In the genomic region with DNA sequence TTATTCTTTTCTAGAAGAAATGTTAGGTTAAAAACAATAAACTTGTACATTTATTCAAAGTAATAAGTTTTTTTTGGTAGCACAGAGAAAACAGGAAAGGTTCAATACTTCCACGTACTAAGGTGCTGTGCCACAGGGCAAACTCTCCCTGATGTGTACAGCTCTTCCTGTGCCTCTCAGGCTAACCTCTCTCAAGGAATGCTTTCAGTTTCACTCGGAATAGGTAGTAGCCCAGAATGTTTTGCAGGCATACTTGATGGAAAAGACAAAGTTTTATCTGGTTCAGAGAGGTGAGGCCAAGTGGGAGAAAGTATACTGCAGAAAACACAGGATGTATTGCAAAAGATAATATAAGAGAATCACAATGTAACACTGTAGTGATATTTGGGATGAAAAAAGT, we compare ENCODE assay signal across 22 cellular contexts.
DNase-seq lines count a peak whose midpoint lies in the region; ATAC-seq, FAIRE-seq and TF ChIP-seq lines count a peak whose summit lies in the region.
"Had no signal": no experiment of that assay in that cellular context is flagged by ENCODE, and none has a peak within 500 bp of the region (broad histone marks: within the 10 kb centered on the region; RNA-seq: fewer than 3 reads in every experiment).

No MANE protein-coding gene starts in this region.

- H3K9me2 ChIP-seq in GM23338 (ENCODE audit: insufficient read depth) = peaks cover 5% of the 10 kb centered on the region

- H3K36me3 ChIP-seq in GM23338 (ENCODE audit: insufficient read depth) = no peaks in the 10 kb centered on the region; the same call in 1 of the 2 replicates
- H3K36me3 ChIP-seq in gastroesophageal sphincter = no peaks in the 10 kb centered on the region
- no peaks in the 10 kb centered on the region for H3K36me3 ChIP-seq in thoracic aorta

- no peak for DNase-seq in GM23338 (ENCODE audit: low spot score)
- no peak for DNase-seq in mesothelial cell of epicardium (ENCODE audit: low spot score in 2 of 2, unreplicated experiment in 2 of 2)
- no peak for DNase-seq in thoracic aorta (ENCODE audit: low spot score)
- DNase-seq in GM19240 (ENCODE audit: insufficient read length, low spot score) = no peak
- DNase-seq in HTR-8/SVneo (ENCODE audit: insufficient read length, low spot score) = no peak
- DNase-seq in activated naive CD4-positive, alpha-beta T cell treated with anti-CD3 and anti-CD28 coated beads for 36 hours = no peak
- DNase-seq: BE2C, EL, GF-D8, GOT3, HCEC 1CT, NCI-H1417, NCI-H1694 treated with DMSO at 0.1 percent for 48 hours, NCI-H2081 treated with DMSO at 0.1 percent for 48 hours, NCI-H446 treated with DMSO at 0.1 percent for 48 hours, NCI-H526 treated with DMSO at 0.1 percent for 48 hours had no signal

- no peak overlapping the region for H2AFZ ChIP-seq in GM23338

- no peak for ATAC-seq in GM23338
- ATAC-seq in gastroesophageal sphincter = no peak
- no peak for ATAC-seq in thoracic aorta (ENCODE audit: insufficient number of reproducible peaks, low FRiP score, low read depth)
- no peak for ATAC-seq in HG02870 (IDR thresholded peaks at IDR 0.05; ENCODE audit: unreplicated experiment)
- ATAC-seq: A549, Right ventricle myocardium inferior had no signal

- CTCF ChIA-PET in activated naive CD4-positive, alpha-beta T cell treated with anti-CD3 and anti-CD28 coated beads for 36 hours (lab: Charles Lee) = no interaction called here

- H3K9me3 Mint-ChIP-seq in GM23338 (no peaks in the 10 kb centered on the region), mesothelial cell of epicardium (no peaks in the 10 kb centered on the region)
- no peaks in the 10 kb centered on the region for H3K9me3 Mint-ChIP-seq in activated naive CD4-positive, alpha-beta T cell treated with anti-CD3 and anti-CD28 coated beads for 36 hours

- H3K4me3 Mint-ChIP-seq in GM23338 = no peak overlapping the region
- H3K4me3 Mint-ChIP-seq in mesothelial cell of epicardium = no peak overlapping the region
- H3K4me3 Mint-ChIP-seq in activated naive CD4-positive, alpha-beta T cell treated with anti-CD3 and anti-CD28 coated beads for 36 hours = no peak overlapping the region

- WGBS in gastroesophageal sphincter (ENCODE audit: low coverage in 1 of 2), 2 donors = 45 to 70% methylated on average over 2 of the region's 2 CpGs

- H3K27me3 ChIP-seq in GM23338 (ENCODE audit: insufficient read depth) (no peaks in the 10 kb centered on the region), gastroesophageal sphincter (no peaks in the 10 kb centered on the region), thoracic aorta (replicated peaks; ENCODE audit: insufficient read depth) (no peaks in the 10 kb centered on the region)
- H3K27me3 ChIP-seq: BE2C, SJSA1 had no signal

- H3K27ac ChIP-seq in GM23338 (ENCODE audit: low read depth) = no peak overlapping the region
- peak overlapping the region in 3 of 4 donors; percentile 22 to 79 (median 23) for H3K27ac ChIP-seq in gastroesophageal sphincter
- H3K27ac ChIP-seq in thoracic aorta = peak overlapping the region; percentile 10 to 30
- H3K27ac ChIP-seq: A549, HL-60, SJSA1 had no signal

- peak overlapping the region; percentile 39; the same call in 1 of the 2 replicates for H3K27ac Mint-ChIP-seq in GM23338
- H3K27ac Mint-ChIP-seq in mesothelial cell of epicardium = peak overlapping the region; percentile 30
- no peak overlapping the region for H3K27ac Mint-ChIP-seq in activated naive CD4-positive, alpha-beta T cell treated with anti-CD3 and anti-CD28 coated beads for 36 hours

- TF ChIP-seq EP300 in gastroesophageal sphincter (IDR thresholded peaks at IDR 0.05) = no peak

- FAIRE-seq in HTR-8/SVneo (lab: Jason Lieb, UNC) = no peak
- FAIRE-seq: A549 had no signal

- no peaks in the 10 kb centered on the region for H3K9me3 ChIP-seq in gastroesophageal sphincter
- no peaks in the 10 kb centered on the region for H3K9me3 ChIP-seq in thoracic aorta
- H3K9me3 ChIP-seq: A549, BE2C, SJSA1 had no signal

- no peaks in the 10 kb centered on the region for H4K20me1 ChIP-seq in GM23338 (replicated peaks; ENCODE audit: insufficient read depth)

- H3K27me3 Mint-ChIP-seq in GM23338 (ENCODE audit: insufficient read depth, low read depth, poor library complexity) (no peaks in the 10 kb centered on the region), mesothelial cell of epicardium (ENCODE audit: low read depth) (no peaks in the 10 kb centered on the region)
- no peaks in the 10 kb centered on the region for H3K27me3 Mint-ChIP-seq in activated naive CD4-positive, alpha-beta T cell treated with anti-CD3 and anti-CD28 coated beads for 36 hours (ENCODE audit: low read depth)

- H3K4me2 ChIP-seq in GM23338 = no peak overlapping the region
- H3K4me2 ChIP-seq: A549 had no signal

- TF ChIP-seq CTCF in GM23338 (conservative IDR thresholded peaks at IDR 0.05; ENCODE audit: low read depth in 2 of 2) (no peak), gastroesophageal sphincter (IDR thresholded peaks at IDR 0.05) (no peak), mesothelial cell of epicardium (IDR thresholded peaks at IDR 0.05; ENCODE audit: unreplicated experiment) (no peak), thoracic aorta (IDR thresholded peaks at IDR 0.05) (no peak)

- H3K36me3 Mint-ChIP-seq in GM23338 (ENCODE audit: low read depth) (no peaks in the 10 kb centered on the region), mesothelial cell of epicardium (peaks cover 5% of the 10 kb centered on the region)
- peaks cover 40% of the 10 kb centered on the region for H3K36me3 Mint-ChIP-seq in activated naive CD4-positive, alpha-beta T cell treated with anti-CD3 and anti-CD28 coated beads for 36 hours (ENCODE audit: low read depth)

- intact Hi-C loops in activated naive CD4-positive, alpha-beta T cell treated with anti-CD3 and anti-CD28 coated beads for 36 hours (cut with micrococcal nuclease) = no loop called here

- no peaks in the 10 kb centered on the region for H3F3A ChIP-seq in GM23338 (replicated peaks; ENCODE audit: low read depth)

- no peaks in the 10 kb centered on the region for H3K79me2 ChIP-seq in GM23338 (replicated peaks; ENCODE audit: insufficient read depth)

- H3K4me3 ChIP-seq in GM23338 (no peak overlapping the region), gastroesophageal sphincter (no peak overlapping the region), thoracic aorta (no peak overlapping the region)
- H3K4me3 ChIP-seq: A549, SJSA1 had no signal

- H3K4me1 Mint-ChIP-seq in GM23338 = peaks cover 5% of the 10 kb centered on the region
- H3K4me1 Mint-ChIP-seq in mesothelial cell of epicardium = peaks cover 39% of the 10 kb centered on the region
- H3K4me1 Mint-ChIP-seq in activated naive CD4-positive, alpha-beta T cell treated with anti-CD3 and anti-CD28 coated beads for 36 hours (ENCODE audit: low read depth) = peaks cover 4% of the 10 kb centered on the region

- TF ChIP-seq POLR2A in gastroesophageal sphincter (IDR thresholded peaks at IDR 0.05) = no peak

- H3K4me1 ChIP-seq in GM23338 (ENCODE audit: insufficient read depth) = no peaks in the 10 kb centered on the region
- H3K4me1 ChIP-seq in gastroesophageal sphincter = peaks cover 14 to 79% (median 14%) of the 10 kb centered on the region in 3 donors
- peaks cover 21 to 56% of the 10 kb centered on the region in 2 donors for H3K4me1 ChIP-seq in thoracic aorta (ENCODE audit: control insufficient read depth in 1 of 2, low read depth in 2 of 2)

TF ChIP-seq in GM23338, 12 proteins besides CTCF, POLR2A, EP300 and RAD21 (continues in another document):
- no peak for TF ChIP-seq EZH2phosphoT487 (IDR thresholded peaks at IDR 0.05; ENCODE audit: unreplicated experiment)
- TF ChIP-seq POLR2AphosphoS5 (IDR thresholded peaks at IDR 0.05; ENCODE audit: low read depth) = no peak
- no peak for TF ChIP-seq ZNF331 (CRISPR knock-in tag; IDR thresholded peaks at IDR 0.05; ENCODE audit: low read depth)
- no peak for TF ChIP-seq JUNB (IDR thresholded peaks at IDR 0.05; ENCODE audit: unreplicated experiment)
- TF ChIP-seq EZH2 (IDR thresholded peaks at IDR 0.05; ENCODE audit: low read depth, unreplicated experiment) = no peak
